11 cellular contexts compared by ENCODE assay signal in the genomic region with DNA sequence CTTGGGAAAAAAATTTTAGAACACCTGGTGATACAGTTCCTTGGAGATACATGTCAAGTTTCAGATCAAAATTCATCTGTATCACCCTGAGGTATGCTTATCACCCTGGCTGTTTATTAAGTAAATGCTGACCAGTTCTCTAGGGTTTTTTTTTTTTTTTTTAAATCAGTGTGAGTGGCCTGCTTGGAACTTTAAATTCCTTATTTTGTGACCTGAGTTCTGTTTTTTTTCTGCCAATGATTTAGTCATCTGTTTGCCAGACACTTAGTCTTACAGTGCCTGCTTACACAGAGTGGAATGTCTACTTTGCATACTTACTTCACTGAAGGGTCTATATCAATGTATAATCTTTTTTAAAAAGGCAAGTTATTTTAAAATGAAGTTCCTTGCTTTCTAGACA. TPM values are rescaled to one million over a fixed set of nuclear protein-coding genes. Genes with fewer than 3 reads are reported as not detected.
A peak's percentile ranks its signal among the peaks of the same experiment; 100 is the strongest.
DNase-seq lines count a peak whose midpoint lies in the region; ATAC-seq and TF ChIP-seq lines count a peak whose summit lies in the region.
"Had no signal": no experiment of that assay in that cellular context is flagged by ENCODE, and none has a peak within 500 bp of the region (broad histone marks: within the 10 kb centered on the region; RNA-seq: fewer than 3 reads in every experiment).

No MANE protein-coding gene starts in this region.

- H3K36me3 ChIP-seq in cardiac muscle cell: no peaks in the 10 kb centered on the region
- no peaks in the 10 kb centered on the region for H3K36me3 ChIP-seq in left lung

- H3K4me3 ChIP-seq in cardiac muscle cell (peak overlapping the region; percentile 92), left lung (peak overlapping the region; percentile 65 to 89)

- no peak for DNase-seq in cardiac muscle cell (ENCODE audit: low read depth in 1 of 2, low spot score in 1 of 2)
- no peak for DNase-seq in Right ventricle myocardium superior
- DNase-seq in left lung: no peak
- peak; percentile 23 for DNase-seq in superior temporal gyrus (ENCODE audit: extremely low spot score)
- DNase-seq in immature natural killer cell: no peak
- no peak for DNase-seq in NCI-H146 (lab: John Stamatoyannopoulos, UW)
- no peak for DNase-seq in anterior cingulate cortex (lab: John Stamatoyannopoulos, UW)
- DNase-seq: activated T-cell treated with anti-CD3 and anti-CD28 coated beads, Interleukin-2, amount 50 U/mL, for 1 hour; kidney glomerular epithelial cell; stimulated activated CD4-positive, alpha-beta T cell treated with anti-CD3 and anti-CD28 coated beads, Interleukin-4, amount 100 ng/mL, for 1 hour had no signal

- H3K27me3 ChIP-seq in cardiac muscle cell: no peaks in the 10 kb centered on the region
- peaks cover 0 to 20% of the 10 kb centered on the region in 2 donors for H3K27me3 ChIP-seq in left lung

- H3K27me3 Mint-ChIP-seq in immature natural killer cell (ENCODE audit: low read depth in 3 of 3): peaks cover 6 to 16% (median 14%) of the 10 kb centered on the region in 3 donors

- H3K36me3 Mint-ChIP-seq in immature natural killer cell: no peaks in the 10 kb centered on the region

- no peaks in the 10 kb centered on the region for H3K9me3 Mint-ChIP-seq in immature natural killer cell

- H3K27ac Mint-ChIP-seq in immature natural killer cell: no peak overlapping the region

- peaks cover 22 to 28% of the 10 kb centered on the region in 2 donors for H3K4me1 Mint-ChIP-seq in immature natural killer cell

- H3K27ac ChIP-seq in cardiac muscle cell (peak overlapping the region; percentile 72), VCaP (peak overlapping the region; percentile 85), left lung (peak overlapping the region; percentile 73 to 79)

- H3K9me3 ChIP-seq in cardiac muscle cell (ENCODE audit: low read depth) (no peaks in the 10 kb centered on the region), left lung (no peaks in the 10 kb centered on the region)

- peak overlapping the region in 1 of 5 donors; percentile 80 for H3K4me3 Mint-ChIP-seq in immature natural killer cell

- TF ChIP-seq CTCF in cardiac muscle cell (IDR thresholded peaks at IDR 0.05; ENCODE audit: low read depth, low read length) (no peak), VCaP (conservative IDR thresholded peaks at IDR 0.05) (no peak), left lung (IDR thresholded peaks at IDR 0.05) (no peak)

- ATAC-seq in Right ventricle myocardium superior (ENCODE audit: poor library complexity) (no peak), left lung (peak; percentile 59)

- intact Hi-C loops in Right ventricle myocardium superior (cut with DNase I): no loop called here
- intact Hi-C loops in left lung (cut with DNase I): no loop called here

- H3K4me1 ChIP-seq in cardiac muscle cell (ENCODE audit: low read depth) (peaks cover 18% of the 10 kb centered on the region), left lung (peaks cover 0 to 12% of the 10 kb centered on the region in 2 donors)

RNA-seq across cellular contexts. Expression of a gene that starts 1.8 kb away (rescaled TPM):
- total RNA-seq in cardiac muscle cell (34.2 and 63.6 TPM in 2 replicates), Right ventricle myocardium superior (14.8 TPM), left lung (100 to 1,000 TPM; 121 to 266 TPM)
- polyA plus RNA-seq in cardiac muscle cell (103 and 152 TPM in 2 replicates), immature natural killer cell (1 to 10 TPM in 1 of 3 donors, under 1 TPM in 2; 0.75 to 4.7 (median 0.96) TPM)

RNA-seq across cellular contexts. Expression of a gene that starts 49.4 kb away (rescaled TPM):
- total RNA-seq in cardiac muscle cell: not detected in 2 replicates
- 0.38 TPM in 1 of 2 replicates, not detected in the other for polyA plus RNA-seq in cardiac muscle cell
- total RNA-seq in Right ventricle myocardium superior: not detected
- total RNA-seq in left lung: 100 to 1,000 TPM; 182 to 376 TPM
- not detected for polyA plus RNA-seq in immature natural killer cell

Comparison
In these comparisons a context has a peak if more than half of its experiments do, and no peak if none do; other contexts are left out.
1. RNA of a gene that starts 49.4 kb away (total RNA-seq): 182 to 376 TPM in left lung; not detected in Right ventricle myocardium superior (single experiment) and not detected in cardiac muscle cell; every median in the first group is over 100 times any median in the second.
2. Peak in every context shown above with its lines, with median percentiles within 50 percentile points of each other: H3K27ac ChIP-seq.